In the genomic region with DNA sequence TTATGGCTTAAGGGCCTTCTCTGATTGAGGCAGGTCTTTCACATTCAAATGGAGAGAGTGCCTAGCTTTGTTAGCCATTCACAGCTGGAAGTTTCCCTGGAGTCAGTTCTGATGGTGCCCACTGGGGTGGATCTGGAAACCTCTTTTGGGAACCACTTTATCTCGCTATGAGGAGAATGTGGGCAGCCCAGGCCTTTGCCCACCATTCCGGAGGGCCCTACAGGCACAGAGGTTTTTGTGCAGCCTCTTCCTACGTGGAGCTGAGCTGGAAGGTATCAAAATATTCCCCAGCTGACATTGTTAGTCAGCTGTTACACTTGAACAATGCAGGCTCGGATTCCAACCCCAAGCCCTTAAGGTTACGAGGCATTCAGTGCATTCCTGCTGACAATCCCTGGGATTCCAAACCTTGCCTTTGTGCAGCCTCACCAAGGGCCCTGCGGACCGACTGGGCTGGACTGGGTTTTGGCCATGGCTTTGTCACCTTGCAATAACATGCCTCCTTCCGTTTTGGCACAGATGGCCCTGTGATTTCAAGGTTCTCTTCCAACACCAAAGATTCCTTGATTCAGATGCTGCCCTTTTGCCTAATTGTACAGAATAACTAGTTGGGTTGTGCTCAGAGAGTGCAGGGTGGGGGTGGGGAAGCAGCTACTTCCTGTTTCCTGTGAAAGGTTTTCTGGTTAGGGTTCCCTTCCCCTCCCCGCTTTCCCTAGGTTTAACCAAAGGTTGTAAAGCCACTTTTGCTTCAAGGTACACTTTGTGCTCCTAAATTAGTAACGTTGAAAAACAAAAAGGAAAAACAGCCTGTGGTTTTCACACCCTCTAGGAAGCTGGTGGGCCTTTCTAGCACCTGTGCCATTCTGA, we compare ENCODE assay signal across 8 cellular contexts. TPM values are rescaled to one million over a fixed set of nuclear protein-coding genes. Genes with fewer than 3 reads are reported as not detected.
DNase-seq lines count a peak whose midpoint lies in the region; ATAC-seq and TF ChIP-seq lines count a peak whose summit lies in the region.

No MANE protein-coding gene starts in this region.

- peaks cover 0 to 2% (median 0%) of the 10 kb centered on the region in 7 donors for H3K9me3 Mint-ChIP-seq in CD14-positive monocyte
- H3K9me3 Mint-ChIP-seq in naive thymus-derived CD8-positive, alpha-beta T cell: no peaks in the 10 kb centered on the region

- peaks cover 0 to 3% (median 0%) of the 10 kb centered on the region in 3 donors for H3K27me3 Mint-ChIP-seq in CD14-positive monocyte (ENCODE audit: low read depth in 3 of 3)
- H3K27me3 Mint-ChIP-seq in naive thymus-derived CD8-positive, alpha-beta T cell: no peaks in the 10 kb centered on the region

- ATAC-seq in naive thymus-derived CD8-positive, alpha-beta T cell: peak; percentile 21 to 23
- ATAC-seq in GM21825 (IDR thresholded peaks at IDR 0.05; ENCODE audit: unreplicated experiment): no peak

- H3K4me1 Mint-ChIP-seq in CD14-positive monocyte: peaks cover 35% of the 10 kb centered on the region
- H3K4me1 Mint-ChIP-seq in naive thymus-derived CD8-positive, alpha-beta T cell: peaks cover 28 to 77% (median 65%) of the 10 kb centered on the region in 4 donors

- intact Hi-C loops in CD14-positive monocyte (cut with micrococcal nuclease): loop anchor here in 1 of 2 donors (10.0 kb wide), 1 partner anchor 267 kb away; no protein-coding TSS in a partner anchor

- POLR2A ChIA-PET in naive thymus-derived CD8-positive, alpha-beta T cell (lab: Charles Lee): interaction anchor here (0.5 to 9.9 kb wide), 14 partner anchors 10 to 471 kb away, joined by 3 to 185 read pairs (median 20); partner anchors contain the start of genes CCDC9 and ZC3H4

- TF ChIP-seq CTCF in CD14-positive monocyte (IDR thresholded peaks at IDR 0.05): no peak
- TF ChIP-seq CTCF in GM13977 (IDR thresholded peaks at IDR 0.05; ENCODE audit: extremely low read depth, insufficient read depth, missing control alignments): no peak

- H3K4me3 Mint-ChIP-seq in CD14-positive monocyte: peak overlapping the region; percentile 27 to 64
- H3K4me3 Mint-ChIP-seq in naive thymus-derived CD8-positive, alpha-beta T cell: peak overlapping the region; percentile 61 to 91 (median 82)

- H3K36me3 Mint-ChIP-seq in CD14-positive monocyte: peaks cover 37 to 69% of the 10 kb centered on the region in 2 donors
- peaks cover 6 to 39% (median 15%) of the 10 kb centered on the region in 3 donors for H3K36me3 Mint-ChIP-seq in naive thymus-derived CD8-positive, alpha-beta T cell

- in situ Hi-C loops in GM13977 (cut with MboI; ENCODE audit: low pct_unique_long_range_greater_than_20kb, low sequenced_read_pairs, unreplicated experiment): no loop called here

- H3K27ac Mint-ChIP-seq in CD14-positive monocyte: peak overlapping the region in 6 of 7 donors; percentile 25 to 77 (median 66)
- H3K27ac Mint-ChIP-seq in naive thymus-derived CD8-positive, alpha-beta T cell: peak overlapping the region; percentile 83 to 98 (median 93)

- H3K4me3 ChIP-seq in Jurkat, Clone E6-1 (ENCODE audit: low read length): peak overlapping the region; percentile 13

- DNase-seq in CD14-positive monocyte (ENCODE audit: low spot score) (no peak), fibroblast of peridontal ligament (ENCODE audit: extremely low read depth) (peak; percentile 39), cortex of kidney (lab: John Stamatoyannopoulos, UW) (no peak), GM13977 (ENCODE audit: low spot score) (no peak)
- peak; percentile 90 for DNase-seq in Jurkat, Clone E6-1 (ENCODE audit: low read depth, low spot score)
- DNase-seq in activated T-cell treated with anti-CD3 and anti-CD28 coated beads, Interleukin-2, amount 50 U/mL, for 48 hours: peak; percentile 35 to 38
- peak in 6 of 10 donors; percentile 4 to 52 (median 38) for DNase-seq in naive thymus-derived CD8-positive, alpha-beta T cell

RNA-seq across cellular contexts. Expression of gene SAE1, which starts 27.1 kb away (rescaled TPM):
- polyA plus RNA-seq in CD14-positive monocyte: 10 to 100 TPM; 46.5 to 54.2 TPM
- polyA plus RNA-seq in Jurkat, Clone E6-1 (2012; ENCODE audit: insufficient read depth, insufficient read length): 227 TPM
- total RNA-seq in naive thymus-derived CD8-positive, alpha-beta T cell: 10 to 100 TPM; 44.5 to 45.6 TPM
- polyA plus RNA-seq in naive thymus-derived CD8-positive, alpha-beta T cell: 100 to 1,000 TPM; 158 to 174 (median 159) TPM

RNA-seq across cellular contexts. Expression of gene ZC3H4, which starts 44.1 kb away (rescaled TPM):
- under 1 TPM; 0.24 to 0.60 TPM for polyA plus RNA-seq in CD14-positive monocyte
- 9.1 TPM for polyA plus RNA-seq in Jurkat, Clone E6-1 (2012; ENCODE audit: insufficient read depth, insufficient read length)
- 10 to 100 TPM; 73.4 to 76.3 TPM for total RNA-seq in naive thymus-derived CD8-positive, alpha-beta T cell
- polyA plus RNA-seq in naive thymus-derived CD8-positive, alpha-beta T cell: 1 to 10 TPM in 2 of 3 donors, under 1 TPM in 1; 0.86 to 2.4 (median 2.0) TPM

Comparison
In these comparisons a context has a peak if more than half of its experiments do, and no peak if none do; other contexts are left out.
1. DNase-seq: peak in Jurkat, Clone E6-1 (single experiment), activated T-cell treated with anti-CD3 and anti-CD28 coated beads, Interleukin-2, amount 50 U/mL, for 48 hours (2 of 2), fibroblast of peridontal ligament (single experiment) and naive thymus-derived CD8-positive, alpha-beta T cell (6 of 10); none in CD14-positive monocyte (single experiment), cortex of kidney (single experiment) and GM13977 (single experiment).